2 cellular contexts compared by ENCODE assay signal in genomic region chr4:98334461-98334860, GRCh38.
TF ChIP-seq lines count a peak whose summit lies in the region.

No MANE protein-coding gene starts in this region.

TF ChIP-seq in GM23338, 12 proteins besides CTCF, POLR2A, EP300 and RAD21:
- TF ChIP-seq CREB1 (CRISPR knock-in tag; IDR thresholded peaks at IDR 0.05; ENCODE audit: low read depth) (no peak), NANOG (IDR thresholded peaks at IDR 0.05; ENCODE audit: borderline replicate concordance) (peak; percentile 81)

TF ChIP-seq in K562, 482 proteins besides CTCF, POLR2A, EP300 and RAD21:
- TF ChIP-seq E2F1 (CRISPR knock-in tag; IDR thresholded peaks at IDR 0.05), result no peak
- no peak for TF ChIP-seq ATF3 (IDR thresholded peaks at IDR 0.05)
- no peak for TF ChIP-seq ATF3 (CRISPR knock-in tag; conservative IDR thresholded peaks at IDR 0.05)
- no peak for TF ChIP-seq ZNF174 (CRISPR knock-in tag; IDR thresholded peaks at IDR 0.05)
- TF ChIP-seq ZBTB11 (CRISPR knock-in tag; IDR thresholded peaks at IDR 0.05), result no peak
- no peak for TF ChIP-seq ZNF507 (tag; conservative IDR thresholded peaks at IDR 0.05)
- no peak for TF ChIP-seq SMARCB1 (IDR thresholded peaks at IDR 0.05; ENCODE audit: insufficient read length, low read depth)
